ENCODE assay signal across 16 cellular contexts in the genomic region with DNA sequence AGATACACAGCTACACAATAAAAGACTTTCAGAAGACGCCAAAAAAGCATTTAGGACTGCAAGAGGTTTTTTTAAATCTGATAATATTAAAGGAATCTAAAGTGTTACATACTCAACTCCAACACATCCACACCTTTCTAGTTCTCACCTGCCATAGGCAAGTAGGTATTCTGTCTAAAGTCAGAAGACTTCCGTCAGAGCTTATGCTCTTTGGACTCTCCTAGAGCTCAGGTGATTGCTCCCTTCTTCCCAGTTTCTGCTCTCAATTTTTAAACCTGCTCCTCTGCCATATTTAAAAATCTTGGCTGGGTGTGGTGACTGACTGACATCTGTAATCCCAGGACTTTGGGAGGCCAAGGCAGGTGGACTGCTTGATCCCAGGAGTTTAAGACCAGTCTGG. TPM values are rescaled to one million over a fixed set of nuclear protein-coding genes. Genes with fewer than 3 reads are reported as not detected.
DNase-seq lines count a peak whose midpoint lies in the region; ATAC-seq, FAIRE-seq and TF ChIP-seq lines count a peak whose summit lies in the region.
"Had no signal": no experiment of that assay in that cellular context is flagged by ENCODE, and none has a peak within 500 bp of the region (broad histone marks: within the 10 kb centered on the region; RNA-seq: fewer than 3 reads in every experiment).

No MANE protein-coding gene starts in this region.

- FAIRE-seq in H1 (lab: Jason Lieb, UNC) (no peak), small intestine (lab: Jason Lieb, UNC) (no peak)
- FAIRE-seq: GM12891, GM18507 had no signal

- no peak overlapping the region for H2BK20ac ChIP-seq in H1 (ENCODE audit: low read length)

- H3K4me1 ChIP-seq in H1 (replicated peaks in 1 of 4; ENCODE audit: control insufficient read depth in 3 of 4, insufficient read depth in 4 of 4, low read length in 3 of 4): no peaks in the 10 kb centered on the region
- H3K4me1 ChIP-seq in mucosa of descending colon (ENCODE audit: low read depth): no peaks in the 10 kb centered on the region
- no peaks in the 10 kb centered on the region for H3K4me1 ChIP-seq in small intestine (ENCODE audit: control insufficient read depth in 2 of 2, insufficient read depth in 1 of 2, low read depth in 1 of 2, low read length in 1 of 2)

- H3K4me3 ChIP-seq in H1 (ENCODE audit: extremely low read depth in 1 of 4, insufficient read depth in 2 of 4, low read depth in 3 of 4, low read length in 4 of 4) (no peak overlapping the region), mucosa of descending colon (no peak overlapping the region), small intestine (ENCODE audit: low read depth in 1 of 2, low read length in 2 of 2) (no peak overlapping the region)

- WGBS in H1 (ENCODE audit: extremely low coverage in 1 of 2, insufficient coverage in 1 of 2, insufficient read length in 1 of 2, insufficient replicate concordance in 2 of 2, low coverage in 1 of 2, low lambda C conversion rate in 2 of 2, missing lambda C conversion rate in 1 of 2), 2 experiments: 94% methylated on average over 2 of the region's 2 CpGs; no CpG with 5 or more reads in 1 of the 2 experiments
- WGBS in small intestine, 3 donors: 39 to 83% (median 54%) methylated on average over 2 of the region's 2 CpGs

- TF ChIP-seq POLR2A in H1 (IDR thresholded peaks at IDR 0.05; ENCODE audit: control extremely low read depth in 1 of 2, low read depth in 2 of 2, low read length in 2 of 2): no peak

- POLR2A ChIA-PET in H1 (lab: Charles Lee; ENCODE audit: partially characterized antibody): no interaction called here

- H3K79me1 ChIP-seq in H1 (ENCODE audit: low read depth, low read length): no peaks in the 10 kb centered on the region; the same call in 1 of the 2 replicates

- no peak overlapping the region for H3K4ac ChIP-seq in H1 (replicated peaks; ENCODE audit: insufficient read length, low read depth, low read length)

- intact Hi-C loops in mucosa of descending colon (cut with DNase I, micrococcal nuclease): no loop called here
- intact Hi-C loops in sciatic nerve (cut with DNase I): no loop called here

- H4K5ac ChIP-seq in H1 (ENCODE audit: insufficient read length, low read depth, low read length): no peak overlapping the region

- no peak overlapping the region for H2BK12ac ChIP-seq in H1 (ENCODE audit: low read depth, low read length)

- H3K18ac ChIP-seq in H1 (ENCODE audit: extremely low read depth, low read length): no peak overlapping the region

- H4K20me1 ChIP-seq in H1 (replicated peaks in 1 of 2; ENCODE audit: control insufficient read depth in 1 of 2, insufficient read depth in 2 of 2, low read length in 2 of 2): peaks cover 0 to 2% of the 10 kb centered on the region in 2 experiments

- no peak overlapping the region for H2AFZ ChIP-seq in H1 (ENCODE audit: low read length)

- CTCF ChIA-PET in H1 (lab: Charles Lee; ENCODE audit: partially characterized antibody): interaction anchor here (1.1 to 1.8 kb wide), 5 partner anchors 15 to 50 kb away, joined by 3 to 5 read pairs (median 3); no protein-coding TSS in a partner anchor

- peaks cover 0 to 3% of the 10 kb centered on the region in 2 experiments; a peak in 2 of 4 replicates for H3K79me2 ChIP-seq in H1 (ENCODE audit: control insufficient read depth in 1 of 2, insufficient read depth in 2 of 2, low read length in 2 of 2)

- no peak overlapping the region for H3K4me2 ChIP-seq in H1 (ENCODE audit: insufficient read depth in 1 of 2, low read depth in 2 of 2, low read length in 2 of 2)

- H3K23me2 ChIP-seq in H1 (ENCODE audit: low read depth, low read length): no peaks in the 10 kb centered on the region; the same call in 1 of the 2 replicates

- peak overlapping the region; percentile 46 for H3K56ac ChIP-seq in H1 (replicated peaks; ENCODE audit: insufficient read length, low read depth, low read length)

- H3K27ac ChIP-seq in H1 (ENCODE audit: low read depth, low read length): no peak overlapping the region
- H3K27ac ChIP-seq in small intestine (ENCODE audit: low read depth in 1 of 2, low read length in 1 of 2): no peak overlapping the region

- no peak overlapping the region for H2AK5ac ChIP-seq in H1 (ENCODE audit: low read depth, low read length)

- no peak overlapping the region for H4K91ac ChIP-seq in H1 (replicated peaks; ENCODE audit: insufficient read length, low read length)

- ATAC-seq in mucosa of descending colon (peak; percentile 87), sciatic nerve (no peak), HG02798 (IDR thresholded peaks at IDR 0.05; ENCODE audit: poor library complexity, unreplicated experiment) (no peak), HG02571 (IDR thresholded peaks at IDR 0.05; ENCODE audit: unreplicated experiment) (no peak)

- H2BK120ac ChIP-seq in H1 (replicated peaks; ENCODE audit: low read depth, low read length): no peak overlapping the region

- no peak overlapping the region for H4K8ac ChIP-seq in H1 (ENCODE audit: extremely low read depth, insufficient read depth, low read length)

- no peak overlapping the region for H3K9ac ChIP-seq in H1 (replicated peaks in 1 of 4; ENCODE audit: extremely low read depth in 1 of 4, low read depth in 3 of 4, low read length in 3 of 4)

- no peak for TF ChIP-seq EP300 in H1 (IDR thresholded peaks at IDR 0.05; ENCODE audit: borderline replicate concordance in 1 of 2, low read depth in 2 of 2, low read length in 2 of 2)

- H3K9me3 ChIP-seq in H1 (ENCODE audit: insufficient read depth in 2 of 2, low read depth in 1 of 2, low read length in 1 of 2): no peaks in the 10 kb centered on the region
- H3K9me3 ChIP-seq in mucosa of descending colon: no peaks in the 10 kb centered on the region
- H3K9me3 ChIP-seq in small intestine (ENCODE audit: control insufficient read depth, low read depth): no peaks in the 10 kb centered on the region

- H3K23ac ChIP-seq in H1 (ENCODE audit: insufficient read length): no peak overlapping the region

- no peak for TF ChIP-seq RAD21 in H1 (IDR thresholded peaks at IDR 0.05 in 1 of 2, conservative IDR thresholded peaks at IDR 0.05 in 1 of 2; ENCODE audit: low read depth in 2 of 2, low read length in 2 of 2)

- TF ChIP-seq CTCF in H1 (IDR thresholded peaks at IDR 0.05; ENCODE audit: control extremely low read depth in 1 of 3, insufficient read depth in 1 of 3, low read depth in 1 of 3, low read length in 3 of 3) (no peak), mucosa of descending colon (IDR thresholded peaks at IDR 0.05) (no peak)

- no peak overlapping the region for H3K14ac ChIP-seq in H1 (ENCODE audit: insufficient read length)

- DNase-seq in H1 (ENCODE audit: low read depth in 1 of 2, low spot score in 2 of 2) (no peak), mucosa of descending colon (no peak), small intestine (peak; percentile 64), sciatic nerve (ENCODE audit: low spot score) (no peak)
- DNase-seq: C1 segment of cervical spinal cord; Calu3; CD4-positive, alpha-beta memory T cell; COR-L47; GF-D8; GOT3; H7; HCEC 1CT had no signal

- H3K36me3 ChIP-seq in H1 (ENCODE audit: control insufficient read depth in 2 of 4, insufficient read depth in 4 of 4, low read length in 3 of 4) (no peaks in the 10 kb centered on the region), mucosa of descending colon (ENCODE audit: low read depth) (no peaks in the 10 kb centered on the region), small intestine (ENCODE audit: control insufficient read depth in 2 of 2, insufficient read depth in 2 of 2, low read length in 2 of 2) (no peaks in the 10 kb centered on the region)

- H2BK15ac ChIP-seq in H1 (ENCODE audit: low read length): no peak overlapping the region

- H2BK5ac ChIP-seq in H1 (ENCODE audit: low read depth, low read length): no peak overlapping the region

- H3K27me3 ChIP-seq in H1 (replicated peaks in 1 of 4; ENCODE audit: control insufficient read depth in 3 of 4, extremely low read depth in 1 of 4, insufficient read depth in 3 of 4, low read length in 3 of 4): no peaks in the 10 kb centered on the region
- no peaks in the 10 kb centered on the region for H3K27me3 ChIP-seq in small intestine (ENCODE audit: control insufficient read depth in 2 of 2, insufficient read depth in 2 of 2, low read length in 2 of 2)

TF ChIP-seq in H1, 55 proteins besides CTCF, POLR2A, EP300 and RAD21 (continues in another document):
- TF ChIP-seq EZH2 (IDR thresholded peaks at IDR 0.05; ENCODE audit: low read depth, low read length, severe bottlenecking): no peak
- TF ChIP-seq RNF2 (IDR thresholded peaks at IDR 0.05; ENCODE audit: borderline replicate concordance, low read depth, low read length, missing control alignments, poor library complexity, severe bottlenecking): no peak
- TF ChIP-seq, protein P1, sequence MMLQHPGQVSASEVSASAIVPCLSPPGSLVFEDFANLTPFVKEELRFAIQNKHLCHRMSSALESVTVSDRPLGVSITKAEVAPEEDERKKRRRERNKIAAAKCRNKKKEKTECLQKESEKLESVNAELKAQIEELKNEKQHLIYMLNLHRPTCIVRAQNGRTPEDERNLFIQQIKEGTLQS (IDR thresholded peaks at IDR 0.05; ENCODE audit: insufficient read depth, low read depth, low read length): no peak
- TF ChIP-seq SUZ12 (IDR thresholded peaks at IDR 0.05; ENCODE audit: low read length): no peak
- no peak for TF ChIP-seq HDAC2 (IDR thresholded peaks at IDR 0.05; ENCODE audit: borderline replicate concordance in 1 of 2, low read depth in 2 of 2, low read length in 2 of 2)
- TF ChIP-seq EGR1 (IDR thresholded peaks at IDR 0.05; ENCODE audit: borderline replicate concordance, low read depth, low read length): no peak
- TF ChIP-seq, protein P2, sequence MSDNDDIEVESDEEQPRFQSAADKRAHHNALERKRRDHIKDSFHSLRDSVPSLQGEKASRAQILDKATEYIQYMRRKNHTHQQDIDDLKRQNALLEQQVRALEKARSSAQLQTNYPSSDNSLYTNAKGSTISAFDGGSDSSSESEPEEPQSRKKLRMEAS (IDR thresholded peaks at IDR 0.05): no peak
- no peak for TF ChIP-seq HDAC6 (IDR thresholded peaks at IDR 0.05; ENCODE audit: low read depth, low read length)
- TF ChIP-seq RBBP5 (IDR thresholded peaks at IDR 0.05; ENCODE audit: borderline replicate concordance, low read depth, low read length): no peak
- no peak for TF ChIP-seq KDM5A (IDR thresholded peaks at IDR 0.05; ENCODE audit: low read length)
- TF ChIP-seq JUN (IDR thresholded peaks at IDR 0.05; ENCODE audit: low read depth, low read length): no peak

RNA-seq across cellular contexts. Expression of gene EVI5, which starts 16.6 kb away (rescaled TPM):
- total RNA-seq in H1 (2021; fragmentation: NEBNext Ultra II Directional; extraction: Animal tissue kit (Norgen Biotek cat#: 25700)): 13.7 TPM in 2 replicates
- 1.1 and 1.7 TPM in 2 replicates for polyA plus RNA-seq in H1 (2011; rRNA removed)
- 3.0 TPM for polyA plus RNA-seq in H1 (2011; cell fraction: cytosol; rRNA removed)
- polyA plus RNA-seq in H1 (2011; cell fraction: nucleus; rRNA removed): 6.4 TPM
- polyA plus RNA-seq in H1 (2012, experiment 1 of 2): 2.0 to 4.4 TPM (median 2.8 TPM) in 4 replicates
- 0.07 TPM for polyA plus RNA-seq in H1 (2012, experiment 2 of 2)
- 4.4 TPM for polyA plus RNA-seq in H1 (2013, experiment 1 of 2)
- polyA plus RNA-seq in H1 (2013, experiment 2 of 2): 4.7 TPM
- 3.6 and 4.5 TPM in 2 replicates for polyA minus RNA-seq in H1 (2011; rRNA and poly(A)+ RNA removed)
- polyA minus RNA-seq in H1 (2011; cell fraction: cytosol; rRNA and poly(A)+ RNA removed): 6.9 TPM
- polyA minus RNA-seq in H1 (2011; cell fraction: nucleus; rRNA and poly(A)+ RNA removed): 19.8 TPM
- total RNA-seq in mucosa of descending colon: 10 to 100 TPM; 32.3 to 52.4 (median 33.5) TPM
- polyA plus RNA-seq in small intestine: 1 to 10 TPM; 3.2 to 6.4 (median 4.5) TPM
- total RNA-seq in sciatic nerve: 77.7 TPM
